In genomic region chr14:68616255-68616902, GRCh38 we compare ENCODE assay signal across 16 cellular contexts.
A peak's percentile ranks its signal among the peaks of the same experiment; 100 is the strongest.
DNase-seq lines count a peak whose midpoint lies in the region; ATAC-seq and TF ChIP-seq lines count a peak whose summit lies in the region.
"Had no signal": no experiment of that assay in that cellular context is flagged by ENCODE, and none has a peak within 500 bp of the region (broad histone marks: within the 10 kb centered on the region; RNA-seq: fewer than 3 reads in every experiment).

No MANE protein-coding gene starts in this region.

- no peaks in the 10 kb centered on the region for H3K79me2 ChIP-seq in GM23248 (ENCODE audit: insufficient read depth)

- DNase-seq in Caki2 (ENCODE audit: low read depth): peak; percentile 23
- peak; percentile 19 for DNase-seq in GM23248
- DNase-seq in RPMI7951 (ENCODE audit: low read depth): peak; percentile 50
- DNase-seq in fibroblast of mammary gland (ENCODE audit: low read depth): peak; percentile 59
- DNase-seq in T-helper 9 cell: no peak
- DNase-seq in NCI-H1694 treated with DMSO at 0.1 percent for 48 hours (lab: John Stamatoyannopoulos, UW): no peak
- DNase-seq in omental fat pad (ENCODE audit: low spot score): no peak
- DNase-seq in psoas muscle: no peak
- DNase-seq: activated CD4-positive, alpha-beta T cell treated with anti-CD3 and anti-CD28 coated beads, Interleukin-2, amount 10 ng/mL, durations not matched to agents 7 days and 5 days; amniotic stem cell; CD8-positive, alpha-beta T cell; foreskin keratinocyte; H9; NCI-H187; occipital lobe; thyroid gland had no signal

- H3K4me2 ChIP-seq in GM23248 (ENCODE audit: unreplicated experiment): no peak overlapping the region

- H3K27ac ChIP-seq in GM23248: no peak overlapping the region
- no peak overlapping the region for H3K27ac ChIP-seq in psoas muscle
- H3K27ac ChIP-seq: foreskin keratinocyte, thyroid gland had no signal

- no peak overlapping the region for H3K4me3 ChIP-seq in GM23248
- no peak overlapping the region for H3K4me3 ChIP-seq in fibroblast of mammary gland (ENCODE audit: control insufficient read depth, low read depth, low read length)
- H3K4me3 ChIP-seq in psoas muscle: no peak overlapping the region
- H3K4me3 ChIP-seq: thyroid gland had no signal

- H3K9ac ChIP-seq in GM23248: no peak overlapping the region

- no peaks in the 10 kb centered on the region for H3K9me3 ChIP-seq in GM23248 (ENCODE audit: low read depth)
- H3K9me3 ChIP-seq in psoas muscle: peaks cover 50% of the 10 kb centered on the region
- H3K9me3 ChIP-seq: thyroid gland had no signal

- in situ Hi-C loops in Caki2 (cut with HindIII; ENCODE audit: low pct_unique_long_range_greater_than_20kb, low sequenced_read_pairs) (no loop called here), GM23248 (cut with MboI) (no loop called here)

- TF ChIP-seq CTCF in fibroblast of mammary gland (conservative IDR thresholded peaks at IDR 0.05; ENCODE audit: control insufficient read depth, insufficient read depth, low read depth, low read length): no peak
- no peak for TF ChIP-seq CTCF in omental fat pad (IDR thresholded peaks at IDR 0.05)
- TF ChIP-seq CTCF in psoas muscle (IDR thresholded peaks at IDR 0.05): no peak

- no peaks in the 10 kb centered on the region for H3K9me2 ChIP-seq in GM23248 (ENCODE audit: insufficient read depth)

- 41 to 44% methylated on average over 1 of the region's 1 CpG for WGBS in GM23248 (ENCODE audit: low coverage in 1 of 2, low lambda C conversion rate in 2 of 2, missing lambda C conversion rate in 2 of 2), 2 experiments
- 83 to 91% (median 88%) methylated on average over 1 of the region's 1 CpG for WGBS in psoas muscle, 3 donors

- H3K4me1 ChIP-seq in GM23248 (ENCODE audit: insufficient read depth) (peaks cover 7% of the 10 kb centered on the region), psoas muscle (peaks cover 15% of the 10 kb centered on the region)
- H3K4me1 ChIP-seq: foreskin keratinocyte had no signal

- H2AFZ ChIP-seq in GM23248: no peak overlapping the region

- no peak for ATAC-seq in omental fat pad (ENCODE audit: low FRiP score)
- no peak for ATAC-seq in psoas muscle
- ATAC-seq: CD8-positive, alpha-beta T cell; foreskin keratinocyte had no signal

- intact Hi-C loops in psoas muscle (cut with DNase I): no loop called here

- H4K20me1 ChIP-seq in GM23248 (ENCODE audit: insufficient read depth): no peaks in the 10 kb centered on the region

- peaks cover 5% of the 10 kb centered on the region; the same call in 1 of the 2 replicates for H3F3A ChIP-seq in GM23248 (ENCODE audit: insufficient read depth)

- no peaks in the 10 kb centered on the region for H3K36me3 ChIP-seq in GM23248 (ENCODE audit: low read depth)
- no peaks in the 10 kb centered on the region for H3K36me3 ChIP-seq in psoas muscle (ENCODE audit: insufficient read depth in 1 of 2, low read depth in 1 of 2)
- H3K36me3 ChIP-seq: thyroid gland had no signal

- no peaks in the 10 kb centered on the region for H3K27me3 ChIP-seq in GM23248 (replicated peaks; ENCODE audit: insufficient read depth)
- peaks cover 0 to 1% (median 0%) of the 10 kb centered on the region in 3 donors for H3K27me3 ChIP-seq in psoas muscle (ENCODE audit: insufficient read depth in 3 of 3, low read length in 2 of 3)
- H3K27me3 ChIP-seq: foreskin keratinocyte, thyroid gland had no signal

Comparison
In these comparisons a context has a peak if more than half of its experiments do, and no peak if none do; other contexts are left out.
1. DNase-seq: peak in Caki2 (single experiment), GM23248 (single experiment), RPMI7951 (single experiment) and fibroblast of mammary gland (single experiment); none in T-helper 9 cell (single experiment), NCI-H1694 treated with DMSO at 0.1 percent for 48 hours (single experiment), omental fat pad (single experiment) and psoas muscle (0 of 2).